1 cellular context compared by ENCODE assay signal in the genomic region with DNA sequence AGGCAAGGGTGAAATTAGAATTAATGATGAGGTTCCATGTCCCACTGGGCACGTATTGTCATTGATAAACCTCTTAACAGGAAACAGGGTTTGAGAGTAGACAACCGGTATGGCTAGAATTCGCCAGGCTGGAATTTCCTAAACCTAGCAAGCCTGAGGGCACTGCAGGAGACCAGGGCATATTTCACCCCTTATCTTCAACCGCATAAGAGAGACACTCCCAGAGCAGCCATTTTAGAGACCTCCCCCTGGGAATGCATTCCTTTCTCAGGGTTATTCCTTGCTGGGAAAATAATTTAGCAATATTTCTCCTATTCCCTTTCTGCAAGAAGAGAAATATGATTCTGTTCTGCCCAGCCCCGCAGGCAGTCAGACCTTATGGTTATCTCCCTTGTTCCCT.
TF ChIP-seq lines count a peak whose summit lies in the region.

No MANE protein-coding gene starts in this region.

TF ChIP-seq in GM23338, 12 proteins besides CTCF, POLR2A, EP300 and RAD21 (continued from another document):
- TF ChIP-seq, protein P1, sequence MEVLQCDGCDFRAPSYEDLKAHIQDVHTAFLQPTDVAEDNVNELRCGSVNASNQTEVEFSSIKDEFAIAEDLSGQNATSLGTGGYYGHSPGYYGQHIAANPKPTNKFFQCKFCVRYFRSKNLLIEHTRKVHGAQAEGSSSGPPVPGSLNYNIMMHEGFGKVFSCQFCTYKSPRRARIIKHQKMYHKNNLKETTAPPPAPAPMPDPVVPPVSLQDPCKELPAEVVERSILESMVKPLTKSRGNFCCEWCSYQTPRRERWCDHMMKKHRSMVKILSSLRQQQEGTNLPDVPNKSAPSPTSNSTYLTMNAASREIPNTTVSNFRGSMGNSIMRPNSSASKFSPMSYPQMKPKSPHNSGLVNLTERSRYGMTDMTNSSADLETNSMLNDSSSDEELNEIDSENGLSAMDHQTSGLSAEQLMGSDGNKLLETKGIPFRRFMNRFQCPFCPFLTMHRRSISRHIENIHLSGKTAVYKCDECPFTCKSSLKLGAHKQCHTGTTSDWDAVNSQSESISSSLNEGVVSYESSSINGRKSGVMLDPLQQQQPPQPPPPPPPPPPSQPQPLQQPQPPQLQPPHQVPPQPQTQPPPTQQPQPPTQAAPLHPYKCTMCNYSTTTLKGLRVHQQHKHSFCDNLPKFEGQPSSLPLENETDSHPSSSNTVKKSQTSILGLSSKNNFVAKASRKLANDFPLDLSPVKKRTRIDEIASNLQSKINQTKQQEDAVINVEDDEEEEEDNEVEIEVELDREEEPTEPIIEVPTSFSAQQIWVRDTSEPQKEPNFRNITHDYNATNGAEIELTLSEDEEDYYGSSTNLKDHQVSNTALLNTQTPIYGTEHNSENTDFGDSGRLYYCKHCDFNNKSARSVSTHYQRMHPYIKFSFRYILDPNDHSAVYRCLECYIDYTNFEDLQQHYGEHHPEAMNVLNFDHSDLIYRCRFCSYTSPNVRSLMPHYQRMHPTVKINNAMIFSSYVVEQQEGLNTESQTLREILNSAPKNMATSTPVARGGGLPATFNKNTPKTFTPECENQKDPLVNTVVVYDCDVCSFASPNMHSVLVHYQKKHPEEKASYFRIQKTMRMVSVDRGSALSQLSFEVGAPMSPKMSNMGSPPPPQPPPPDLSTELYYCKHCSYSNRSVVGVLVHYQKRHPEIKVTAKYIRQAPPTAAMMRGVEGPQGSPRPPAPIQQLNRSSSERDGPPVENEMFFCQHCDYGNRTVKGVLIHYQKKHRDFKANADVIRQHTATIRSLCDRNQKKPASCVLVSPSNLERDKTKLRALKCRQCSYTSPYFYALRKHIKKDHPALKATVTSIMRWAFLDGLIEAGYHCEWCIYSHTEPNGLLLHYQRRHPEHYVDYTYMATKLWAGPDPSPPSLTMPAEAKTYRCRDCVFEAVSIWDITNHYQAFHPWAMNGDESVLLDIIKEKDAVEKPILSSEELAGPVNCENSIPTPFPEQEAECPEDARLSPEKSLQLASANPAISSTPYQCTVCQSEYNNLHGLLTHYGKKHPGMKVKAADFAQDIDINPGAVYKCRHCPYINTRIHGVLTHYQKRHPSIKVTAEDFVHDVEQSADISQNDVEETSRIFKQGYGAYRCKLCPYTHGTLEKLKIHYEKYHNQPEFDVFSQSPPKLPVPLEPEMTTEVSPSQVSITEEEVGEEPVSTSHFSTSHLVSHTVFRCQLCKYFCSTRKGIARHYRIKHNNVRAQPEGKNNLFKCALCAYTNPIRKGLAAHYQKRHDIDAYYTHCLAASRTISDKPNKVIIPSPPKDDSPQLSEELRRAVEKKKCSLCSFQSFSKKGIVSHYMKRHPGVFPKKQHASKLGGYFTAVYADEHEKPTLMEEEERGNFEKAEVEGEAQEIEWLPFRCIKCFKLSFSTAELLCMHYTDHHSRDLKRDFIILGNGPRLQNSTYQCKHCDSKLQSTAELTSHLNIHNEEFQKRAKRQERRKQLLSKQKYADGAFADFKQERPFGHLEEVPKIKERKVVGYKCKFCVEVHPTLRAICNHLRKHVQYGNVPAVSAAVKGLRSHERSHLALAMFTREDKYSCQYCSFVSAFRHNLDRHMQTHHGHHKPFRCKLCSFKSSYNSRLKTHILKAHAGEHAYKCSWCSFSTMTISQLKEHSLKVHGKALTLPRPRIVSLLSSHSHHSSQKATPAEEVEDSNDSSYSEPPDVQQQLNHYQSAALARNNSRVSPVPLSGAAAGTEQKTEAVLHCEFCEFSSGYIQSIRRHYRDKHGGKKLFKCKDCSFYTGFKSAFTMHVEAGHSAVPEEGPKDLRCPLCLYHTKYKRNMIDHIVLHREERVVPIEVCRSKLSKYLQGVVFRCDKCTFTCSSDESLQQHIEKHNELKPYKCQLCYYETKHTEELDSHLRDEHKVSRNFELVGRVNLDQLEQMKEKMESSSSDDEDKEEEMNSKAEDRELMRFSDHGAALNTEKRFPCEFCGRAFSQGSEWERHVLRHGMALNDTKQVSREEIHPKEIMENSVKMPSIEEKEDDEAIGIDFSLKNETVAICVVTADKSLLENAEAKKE (CRISPR knock-in tag; IDR thresholded peaks at IDR 0.05): no peak
- TF ChIP-seq STAT1 (IDR thresholded peaks at IDR 0.05; ENCODE audit: unreplicated experiment) (no peak), JUNB (IDR thresholded peaks at IDR 0.05; ENCODE audit: unreplicated experiment) (no peak), EZH2phosphoT487 (IDR thresholded peaks at IDR 0.05; ENCODE audit: unreplicated experiment) (no peak), POLR2AphosphoS5 (IDR thresholded peaks at IDR 0.05; ENCODE audit: low read depth) (no peak), ZNF114 (CRISPR knock-in tag; IDR thresholded peaks at IDR 0.05) (no peak), NANOG (IDR thresholded peaks at IDR 0.05; ENCODE audit: borderline replicate concordance) (no peak), ZNF331 (CRISPR knock-in tag; IDR thresholded peaks at IDR 0.05; ENCODE audit: low read depth) (no peak), REST (IDR thresholded peaks at IDR 0.05; ENCODE audit: unreplicated experiment) (no peak), EZH2 (IDR thresholded peaks at IDR 0.05; ENCODE audit: low read depth, unreplicated experiment) (no peak)
- TF ChIP-seq, protein P2, sequence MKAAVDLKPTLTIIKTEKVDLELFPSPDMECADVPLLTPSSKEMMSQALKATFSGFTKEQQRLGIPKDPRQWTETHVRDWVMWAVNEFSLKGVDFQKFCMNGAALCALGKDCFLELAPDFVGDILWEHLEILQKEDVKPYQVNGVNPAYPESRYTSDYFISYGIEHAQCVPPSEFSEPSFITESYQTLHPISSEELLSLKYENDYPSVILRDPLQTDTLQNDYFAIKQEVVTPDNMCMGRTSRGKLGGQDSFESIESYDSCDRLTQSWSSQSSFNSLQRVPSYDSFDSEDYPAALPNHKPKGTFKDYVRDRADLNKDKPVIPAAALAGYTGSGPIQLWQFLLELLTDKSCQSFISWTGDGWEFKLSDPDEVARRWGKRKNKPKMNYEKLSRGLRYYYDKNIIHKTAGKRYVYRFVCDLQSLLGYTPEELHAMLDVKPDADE (IDR thresholded peaks at IDR 0.05): no peak
